4 cellular contexts compared by ENCODE assay signal in the genomic region with DNA sequence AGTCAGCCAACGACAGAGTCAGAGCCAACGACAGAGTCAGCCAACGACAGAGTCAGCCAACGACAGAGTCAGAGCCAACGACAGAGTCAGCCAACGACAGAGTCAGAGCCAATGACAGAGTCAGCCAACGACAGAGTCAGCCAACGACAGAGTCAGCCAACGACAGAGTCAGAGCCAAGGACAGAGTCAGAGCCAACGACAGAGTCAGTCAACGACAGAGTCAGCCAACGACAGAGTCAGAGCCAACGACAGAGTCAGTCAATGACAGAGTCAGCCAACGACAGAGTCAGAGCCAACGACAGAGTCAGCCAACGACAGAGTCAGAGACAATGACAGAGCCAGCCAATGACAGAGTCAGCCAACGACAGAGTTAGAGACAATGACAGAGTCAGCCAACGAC. TPM values are rescaled to one million over a fixed set of nuclear protein-coding genes. Genes with fewer than 3 reads are reported as not detected.
A peak's percentile ranks its signal among the peaks of the same experiment; 100 is the strongest.
DNase-seq lines count a peak whose midpoint lies in the region; ATAC-seq, FAIRE-seq and TF ChIP-seq lines count a peak whose summit lies in the region.
"Not testable (repeated sequence)": the region's sequence is repeated elsewhere in the genome, so short reads cannot be mapped to it uniquely, and the experiment has no call there.
"Had no signal": no experiment of that assay in that cellular context is flagged by ENCODE, and none has a peak within 500 bp of the region (broad histone marks: within the 10 kb centered on the region; RNA-seq: fewer than 3 reads in every experiment).

No MANE protein-coding gene starts in this region.

- ATAC-seq in K562 = not testable (repeated sequence)

- H3K9ac ChIP-seq in K562 (ENCODE audit: insufficient read depth in 1 of 2, low read depth in 2 of 2, low read length in 2 of 2) = not testable (repeated sequence)

- not testable (repeated sequence) for H2AFZ ChIP-seq in K562 (ENCODE audit: low read depth, low read length)

- not testable (repeated sequence) for H3K4me3 ChIP-seq in K562

- H3K27ac ChIP-seq in K562 (ENCODE audit: extremely low read depth, low read depth, low read length) = not testable (repeated sequence)
- peak overlapping the region; percentile 57 for H3K27ac ChIP-seq in temporal lobe (ENCODE audit: low read depth, low read length)

- peaks cover 0 to 12% of the 10 kb centered on the region in 2 experiments; a peak in 4 of 5 replicates for H3K4me1 ChIP-seq in K562 (replicated peaks in 1 of 2; ENCODE audit: control insufficient read depth in 2 of 2, insufficient read depth in 2 of 2, low read length in 2 of 2)

- TF ChIP-seq CTCF in K562 (IDR thresholded peaks at IDR 0.05 in 2 of 3, conservative IDR thresholded peaks at IDR 0.05 in 1 of 3; ENCODE audit: insufficient read depth in 2 of 3, low read depth in 1 of 3, low read length in 3 of 3) = not testable (repeated sequence)

- not testable (repeated sequence) for BruUV-seq in K562 (replicated peaks; lab: Mats Ljungman, UMichigan)

- in situ Hi-C loops in K562 (cut with MboI) = not testable (repeated sequence)

- not testable (repeated sequence) for H3K9me3 ChIP-seq in K562 (replicated peaks; ENCODE audit: control insufficient read depth, insufficient read depth, low read depth, low read length)

- H3K79me2 ChIP-seq in K562 (ENCODE audit: control insufficient read depth, insufficient read depth, low read length) = not testable (repeated sequence)

- not testable (repeated sequence) for DNase-seq in K562 (ENCODE audit: extremely low read depth in 1 of 4, low spot score in 3 of 4)

- H3K27me3 ChIP-seq in K562 (ENCODE audit: control insufficient read depth in 2 of 2, insufficient read depth in 2 of 2, low read length in 2 of 2) = peaks cover 17 to 33% of the 10 kb centered on the region in 2 experiments

- not testable (repeated sequence) for FAIRE-seq in K562 (lab: Jason Lieb, UNC)

- CTCF ChIA-PET in K562 (lab: Yijun Ruan, JAX; ENCODE audit: low intra/inter-chr PET ratio) = not testable (repeated sequence)

- H3K36me3 ChIP-seq in K562 (ENCODE audit: control insufficient read depth, insufficient read depth, low read length) = not testable (repeated sequence)

- POLR2A ChIA-PET in K562 (lab: Yijun Ruan, JAX) = not testable (repeated sequence)

- not testable (repeated sequence) for H3K4me2 ChIP-seq in K562 (ENCODE audit: insufficient read depth, low read length)

- intact Hi-C loops in K562 (cut with micrococcal nuclease) = not testable (repeated sequence)

- H4K20me1 ChIP-seq in K562 (replicated peaks; ENCODE audit: control insufficient read depth, insufficient read depth, low read length) = not testable (repeated sequence)

- TF ChIP-seq EP300 in K562 (IDR thresholded peaks at IDR 0.05; ENCODE audit: low read length) = not testable (repeated sequence)

- 11% methylated on average over 16 of the region's 18 CpGs for WGBS in K562 (ENCODE audit: insufficient coverage, low coverage, missing lambda C conversion rate)

- TF ChIP-seq POLR2A in K562 (conservative IDR thresholded peaks at IDR 0.05) = not testable (repeated sequence)

- not testable (repeated sequence) for TF ChIP-seq RAD21 in K562 (CRISPR knock-in tag; conservative IDR thresholded peaks at IDR 0.05 in 1 of 2, IDR thresholded peaks at IDR 0.05 in 1 of 2)

- H3K9me1 ChIP-seq in K562 (ENCODE audit: control insufficient read depth, insufficient read depth, low read length) = not testable (repeated sequence)

TF ChIP-seq in K562, 482 proteins besides CTCF, POLR2A, EP300 and RAD21:
- TF ChIP-seq ZBED1 (IDR thresholded peaks at IDR 0.05) = peak; percentile 94

RNA-seq across cellular contexts. Expression of a gene that starts 22.0 kb away (rescaled TPM):
- 10.7 and 19.1 TPM in 2 replicates for total RNA-seq in K562 (2011; cell fraction: chromatin; rRNA removed; ENCODE audit: low replicate concordance)
- total RNA-seq in K562 (2011; cell fraction: nucleolus; rRNA removed) = 10.8 and 12.0 TPM in 2 replicates
- 11.5 and 12.0 TPM in 2 replicates for total RNA-seq in K562 (2011; cell fraction: nucleoplasm; rRNA removed)
- total RNA-seq in K562 (2014; rRNA removed) = 0.64 and 0.86 TPM in 2 replicates
- 0.26 and 0.44 TPM in 2 replicates for total RNA-seq in K562 (2014; rRNA removed; fragmentation: Illumina TruSeq; extraction: Trizol)
- total RNA-seq in K562 (2015; rRNA removed; fragmentation: Illumina TruSeq; extraction: Trizol) = 0.41 and 0.47 TPM in 2 replicates
- total RNA-seq in K562 (2021) = 1.5 and 2.3 TPM in 2 replicates
- polyA plus RNA-seq in K562 (2011; rRNA removed) = 1.0 and 1.5 TPM in 2 replicates
- polyA plus RNA-seq in K562 (2011; cell fraction: cytosol; rRNA removed) = 1.7 and 3.2 TPM in 2 replicates
- 6.1 and 9.0 TPM in 2 replicates for polyA plus RNA-seq in K562 (2011; cell fraction: nucleus; rRNA removed)
- polyA plus RNA-seq in K562 (2012) = 1.1 and 4.6 TPM in 2 replicates
- 1.1 TPM in 1 of 2 replicates, not detected in the other for polyA plus RNA-seq in K562 (2014; fragmentation: Illumina TruSeq; extraction: Trizol)
- under 1 TPM; 0.11 TPM for polyA plus RNA-seq in K562 (2014; fragmentation: Nextera tagmentation; extraction: Ambion mirVana)
- polyA plus RNA-seq in K562 (2014; rRNA removed) = 0.98 and 1.6 TPM in 2 replicates
- polyA minus RNA-seq in K562 (2011; rRNA and poly(A)+ RNA removed) = 3.7 and 4.0 TPM in 2 replicates
- 3.2 and 3.4 TPM in 2 replicates for polyA minus RNA-seq in K562 (2011; cell fraction: cytosol; rRNA and poly(A)+ RNA removed)
- polyA minus RNA-seq in K562 (2011; cell fraction: nucleus; rRNA and poly(A)+ RNA removed) = 5.8 and 7.9 TPM in 2 replicates
- total RNA-seq in temporal lobe = 10.6 TPM

RNA-seq across cellular contexts. Expression of a gene that starts 32.8 kb away (rescaled TPM):
- total RNA-seq in K562 (2011; cell fraction: chromatin; rRNA removed; ENCODE audit: low replicate concordance) = 0.40 and 1.9 TPM in 2 replicates
- 0.66 and 1.3 TPM in 2 replicates for total RNA-seq in K562 (2011; cell fraction: nucleolus; rRNA removed)
- total RNA-seq in K562 (2011; cell fraction: nucleoplasm; rRNA removed) = 0.37 and 0.38 TPM in 2 replicates
- total RNA-seq in K562 (2014; rRNA removed) (not detected in 2 replicates), K562 (2014; rRNA removed; fragmentation: Illumina TruSeq; extraction: Trizol) (not detected in 2 replicates), K562 (2015; rRNA removed; fragmentation: Illumina TruSeq; extraction: Trizol) (not detected in 2 replicates), K562 (2021) (0.07 TPM in 2 replicates), temporal lobe (21.6 TPM)
- polyA plus RNA-seq in K562 (2011; rRNA removed) (0.09 and 0.15 TPM in 2 replicates), K562 (2014; fragmentation: Illumina TruSeq; extraction: Trizol) (0.04 TPM in 1 of 2 replicates, not detected in the other), K562 (2014; fragmentation: Nextera tagmentation; extraction: Ambion mirVana) (not detected), K562 (2014; rRNA removed) (0.11 and 0.15 TPM in 2 replicates)
- polyA plus RNA-seq in K562 (2011; cell fraction: cytosol; rRNA removed) = 0.15 and 0.40 TPM in 2 replicates
- polyA plus RNA-seq in K562 (2011; cell fraction: nucleus; rRNA removed) = 0.79 and 1.9 TPM in 2 replicates
- polyA plus RNA-seq in K562 (2012) = 0.04 TPM in 2 replicates
- polyA minus RNA-seq in K562 (2011; rRNA and poly(A)+ RNA removed) = 0.06 TPM in 1 of 2 replicates, not detected in the other
- polyA minus RNA-seq in K562 (2011; cell fraction: cytosol; rRNA and poly(A)+ RNA removed) = not detected in 2 replicates
- 0.22 and 0.40 TPM in 2 replicates for polyA minus RNA-seq in K562 (2011; cell fraction: nucleus; rRNA and poly(A)+ RNA removed)
- polyA plus RNA-seq: AG04450, CD14-positive monocyte had no signal
